Comparison of ENCODE assay signal across 1 cellular context in the genomic region with DNA sequence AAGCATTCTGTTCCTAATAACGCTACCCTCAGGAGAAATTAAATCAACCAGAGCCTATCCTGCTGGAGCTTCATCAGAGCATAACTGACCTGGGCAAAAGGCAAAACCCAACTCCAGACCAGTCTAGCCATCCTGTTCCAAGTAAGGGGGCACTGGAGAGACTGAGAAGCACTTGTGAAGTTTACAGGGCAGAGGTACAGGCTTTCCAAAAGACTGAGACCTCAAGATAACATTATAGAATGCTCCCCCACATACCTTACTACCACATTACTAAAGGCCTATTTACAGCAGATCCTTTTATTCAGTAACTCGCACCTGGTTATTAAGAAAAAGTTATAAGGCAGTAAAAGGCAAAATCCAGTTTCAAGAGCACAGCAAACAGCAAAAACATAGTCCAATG.
TF ChIP-seq lines count a peak whose summit lies in the region.

No MANE protein-coding gene starts in this region.

TF ChIP-seq in SK-N-SH treated with all-trans-retinoic acid at 6 μM for 48 hours, 23 proteins besides CTCF, POLR2A, EP300 and RAD21 (continued from another document):
- TF ChIP-seq, protein P1, sequence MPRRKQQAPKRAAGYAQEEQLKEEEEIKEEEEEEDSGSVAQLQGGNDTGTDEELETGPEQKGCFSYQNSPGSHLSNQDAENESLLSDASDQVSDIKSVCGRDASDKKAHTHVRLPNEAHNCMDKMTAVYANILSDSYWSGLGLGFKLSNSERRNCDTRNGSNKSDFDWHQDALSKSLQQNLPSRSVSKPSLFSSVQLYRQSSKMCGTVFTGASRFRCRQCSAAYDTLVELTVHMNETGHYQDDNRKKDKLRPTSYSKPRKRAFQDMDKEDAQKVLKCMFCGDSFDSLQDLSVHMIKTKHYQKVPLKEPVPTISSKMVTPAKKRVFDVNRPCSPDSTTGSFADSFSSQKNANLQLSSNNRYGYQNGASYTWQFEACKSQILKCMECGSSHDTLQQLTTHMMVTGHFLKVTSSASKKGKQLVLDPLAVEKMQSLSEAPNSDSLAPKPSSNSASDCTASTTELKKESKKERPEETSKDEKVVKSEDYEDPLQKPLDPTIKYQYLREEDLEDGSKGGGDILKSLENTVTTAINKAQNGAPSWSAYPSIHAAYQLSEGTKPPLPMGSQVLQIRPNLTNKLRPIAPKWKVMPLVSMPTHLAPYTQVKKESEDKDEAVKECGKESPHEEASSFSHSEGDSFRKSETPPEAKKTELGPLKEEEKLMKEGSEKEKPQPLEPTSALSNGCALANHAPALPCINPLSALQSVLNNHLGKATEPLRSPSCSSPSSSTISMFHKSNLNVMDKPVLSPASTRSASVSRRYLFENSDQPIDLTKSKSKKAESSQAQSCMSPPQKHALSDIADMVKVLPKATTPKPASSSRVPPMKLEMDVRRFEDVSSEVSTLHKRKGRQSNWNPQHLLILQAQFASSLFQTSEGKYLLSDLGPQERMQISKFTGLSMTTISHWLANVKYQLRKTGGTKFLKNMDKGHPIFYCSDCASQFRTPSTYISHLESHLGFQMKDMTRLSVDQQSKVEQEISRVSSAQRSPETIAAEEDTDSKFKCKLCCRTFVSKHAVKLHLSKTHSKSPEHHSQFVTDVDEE (CRISPR knock-in tag; IDR thresholded peaks at IDR 0.05) = no peak
- TF ChIP-seq ZFP30 (CRISPR knock-in tag; IDR thresholded peaks at IDR 0.05) (no peak), ARNTL (CRISPR knock-in tag; IDR thresholded peaks at IDR 0.05; ENCODE audit: borderline replicate concordance, low read depth) (no peak), ZFP3 (CRISPR knock-in tag; IDR thresholded peaks at IDR 0.05) (no peak)
- TF ChIP-seq, protein P2, sequence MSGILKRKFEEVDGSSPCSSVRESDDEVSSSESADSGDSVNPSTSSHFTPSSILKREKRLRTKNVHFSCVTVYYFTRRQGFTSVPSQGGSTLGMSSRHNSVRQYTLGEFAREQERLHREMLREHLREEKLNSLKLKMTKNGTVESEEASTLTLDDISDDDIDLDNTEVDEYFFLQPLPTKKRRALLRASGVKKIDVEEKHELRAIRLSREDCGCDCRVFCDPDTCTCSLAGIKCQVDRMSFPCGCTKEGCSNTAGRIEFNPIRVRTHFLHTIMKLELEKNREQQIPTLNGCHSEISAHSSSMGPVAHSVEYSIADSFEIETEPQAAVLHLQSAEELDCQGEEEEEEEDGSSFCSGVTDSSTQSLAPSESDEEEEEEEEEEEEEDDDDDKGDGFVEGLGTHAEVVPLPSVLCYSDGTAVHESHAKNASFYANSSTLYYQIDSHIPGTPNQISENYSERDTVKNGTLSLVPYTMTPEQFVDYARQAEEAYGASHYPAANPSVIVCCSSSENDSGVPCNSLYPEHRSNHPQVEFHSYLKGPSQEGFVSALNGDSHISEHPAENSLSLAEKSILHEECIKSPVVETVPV (CRISPR knock-in tag; IDR thresholded peaks at IDR 0.05) = no peak
